18 cellular contexts compared by ENCODE assay signal in the genomic region with DNA sequence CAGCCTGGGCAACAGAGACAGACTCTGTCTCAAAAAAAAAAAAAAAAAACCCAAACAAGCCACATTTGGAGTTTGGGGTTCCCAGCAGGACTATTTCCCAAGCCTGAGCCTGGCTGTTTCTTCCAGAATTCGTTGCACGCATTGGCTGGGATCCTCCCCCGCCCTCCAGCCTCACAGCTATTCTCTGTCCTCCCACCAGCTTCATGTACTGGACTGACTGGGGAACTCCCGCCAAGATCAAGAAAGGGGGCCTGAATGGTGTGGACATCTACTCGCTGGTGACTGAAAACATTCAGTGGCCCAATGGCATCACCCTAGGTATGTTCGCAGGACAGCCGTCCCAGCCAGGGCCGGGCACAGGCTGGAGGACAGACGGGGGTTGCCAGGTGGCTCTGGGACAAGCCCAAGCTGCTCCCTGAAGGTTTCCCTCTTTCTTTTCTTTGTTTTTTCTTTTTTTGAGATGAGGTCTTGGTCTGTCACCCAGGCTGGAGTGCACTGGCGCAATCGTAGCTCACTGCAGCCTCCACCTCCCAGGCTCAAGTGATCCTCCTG. TPM values are rescaled to one million over a fixed set of nuclear protein-coding genes. Genes with fewer than 3 reads are reported as not detected.
DNase-seq lines count a peak whose midpoint lies in the region; ATAC-seq and TF ChIP-seq lines count a peak whose summit lies in the region.
"Had no signal": no experiment of that assay in that cellular context is flagged by ENCODE, and none has a peak within 500 bp of the region (broad histone marks: within the 10 kb centered on the region; RNA-seq: fewer than 3 reads in every experiment).

No MANE protein-coding gene starts in this region.

- H3K79me2 ChIP-seq in SK-N-SH (ENCODE audit: insufficient read depth), result no peaks in the 10 kb centered on the region

- H3K27ac Mint-ChIP-seq in natural killer cell (peak overlapping the region; percentile 11 to 68), nephron progenitor cell (peak overlapping the region; percentile 83)
- H3K27ac Mint-ChIP-seq in natural killer cell treated with Interleukin-12 subunit alpha and Interleukin-12 subunit beta and Interleukin-15 and Interleukin-18, amount 100 ng/mL, for 72 hours, result no peak overlapping the region

- no peak for TF ChIP-seq EP300 in SK-N-SH (IDR thresholded peaks at IDR 0.05; ENCODE audit: borderline replicate concordance in 1 of 2, low read depth in 1 of 2, low read length in 1 of 2)

- no peak overlapping the region for H2AFZ ChIP-seq in SK-N-SH (ENCODE audit: low read depth)

- no peaks in the 10 kb centered on the region for H3K9me2 ChIP-seq in SK-N-SH

- 69% methylated on average over 9 of the region's 11 CpGs for WGBS in SK-N-SH (ENCODE audit: low lambda C conversion rate)

- TF ChIP-seq CTCF in SK-N-SH (IDR thresholded peaks at IDR 0.05) (no peak), natural killer cell (IDR thresholded peaks at IDR 0.05) (no peak), nephron progenitor cell (IDR thresholded peaks at IDR 0.05) (no peak), uterus (IDR thresholded peaks at IDR 0.05) (no peak), tibial artery (IDR thresholded peaks at IDR 0.05) (no peak)

- peaks cover 8% of the 10 kb centered on the region for H3K36me3 Mint-ChIP-seq in natural killer cell
- H3K36me3 Mint-ChIP-seq in natural killer cell treated with Interleukin-12 subunit alpha and Interleukin-12 subunit beta and Interleukin-15 and Interleukin-18, amount 100 ng/mL, for 72 hours, result peaks cover 14% of the 10 kb centered on the region
- H3K36me3 Mint-ChIP-seq in nephron progenitor cell (ENCODE audit: low read depth), result peaks cover 84% of the 10 kb centered on the region

- no peak overlapping the region for H3K27ac ChIP-seq in SK-N-SH (ENCODE audit: low read depth in 2 of 2, low read length in 1 of 2)
- peak overlapping the region; percentile 24 to 70 for H3K27ac ChIP-seq in uterus
- H3K27ac ChIP-seq in tibial artery, result no peak overlapping the region
- H3K27ac ChIP-seq: 22Rv1, BLaER1 had no signal

- TF ChIP-seq RAD21 in SK-N-SH (IDR thresholded peaks at IDR 0.05; ENCODE audit: low read length), result no peak

- H4K20me1 ChIP-seq in SK-N-SH (ENCODE audit: insufficient read depth), result no peaks in the 10 kb centered on the region

- H3K9me3 Mint-ChIP-seq in natural killer cell, result no peaks in the 10 kb centered on the region
- no peaks in the 10 kb centered on the region for H3K9me3 Mint-ChIP-seq in natural killer cell treated with Interleukin-12 subunit alpha and Interleukin-12 subunit beta and Interleukin-15 and Interleukin-18, amount 100 ng/mL, for 72 hours
- no peaks in the 10 kb centered on the region for H3K9me3 Mint-ChIP-seq in nephron progenitor cell

- CTCF ChIA-PET in SK-N-SH (lab: Yijun Ruan, JAX), result interaction anchor here (0.8 to 0.9 kb wide), 2 partner anchors 14 to 80 kb away, joined by 3 to 4 read pairs; no protein-coding TSS in a partner anchor

- H3K4me1 ChIP-seq in SK-N-SH (ENCODE audit: control insufficient read depth in 1 of 2, insufficient read depth in 2 of 2, low read depth in 1 of 2, low read length in 1 of 2) (no peaks in the 10 kb centered on the region), uterus (no peaks in the 10 kb centered on the region), tibial artery (no peaks in the 10 kb centered on the region)
- H3K4me1 ChIP-seq: BLaER1, HAP-1 had no signal

- no peak for TF ChIP-seq POLR2A in uterus (IDR thresholded peaks at IDR 0.05)

- H3K9ac ChIP-seq in SK-N-SH, result no peak overlapping the region
- H3K9ac ChIP-seq: BLaER1 had no signal

- H3K4me3 Mint-ChIP-seq in natural killer cell (no peak overlapping the region), nephron progenitor cell (no peak overlapping the region)
- H3K4me3 Mint-ChIP-seq in natural killer cell treated with Interleukin-12 subunit alpha and Interleukin-12 subunit beta and Interleukin-15 and Interleukin-18, amount 100 ng/mL, for 72 hours, result no peak overlapping the region

- H3K4me2 ChIP-seq in SK-N-SH, result no peak overlapping the region
- H3K4me2 ChIP-seq: BLaER1 had no signal

- DNase-seq in SK-N-SH, result peak; percentile 5
- no peak for DNase-seq in natural killer cell
- no peak for DNase-seq in natural killer cell treated with Interleukin-12 subunit alpha and Interleukin-12 subunit beta and Interleukin-15 and Interleukin-18, amount 100 ng/mL, for 72 hours (ENCODE audit: low spot score)
- no peak for DNase-seq in nephron progenitor cell
- peak in 1 of 2 donors; percentile 51 for DNase-seq in uterus
- no peak for DNase-seq in tibial artery
- DNase-seq in SKM-1 treated with dmso at 0.1 percent for 144 hours (lab: John Stamatoyannopoulos, UW; ENCODE audit: unreplicated experiment), result no peak
- DNase-seq: DMS79 treated with DMSO at 0.1 percent for 48 hours, KBM-7, NCI-H1436, NCI-H2081 treated with DMSO at 0.1 percent for 48 hours, NCI-H510A, NCI-H774, RPMI8226 had no signal

- POLR2A ChIA-PET in SK-N-SH (lab: Yijun Ruan, JAX), result no interaction called here

- H3K27me3 ChIP-seq in SK-N-SH (ENCODE audit: insufficient read depth) (no peaks in the 10 kb centered on the region), uterus (no peaks in the 10 kb centered on the region), tibial artery (no peaks in the 10 kb centered on the region)
- H3K27me3 ChIP-seq: BLaER1 had no signal

- no peak for ATAC-seq in SK-N-SH treated with all-trans-retinoic acid at 6 μM for 48 hours
- ATAC-seq in natural killer cell, result no peak
- ATAC-seq in natural killer cell treated with Interleukin-12 subunit alpha and Interleukin-12 subunit beta and Interleukin-15 and Interleukin-18, amount 100 ng/mL, for 72 hours, result no peak

- H3K27me3 Mint-ChIP-seq in natural killer cell (ENCODE audit: low read depth in 2 of 2) (no peaks in the 10 kb centered on the region), nephron progenitor cell (ENCODE audit: low read depth, poor library complexity) (peaks cover 7% of the 10 kb centered on the region)
- no peaks in the 10 kb centered on the region for H3K27me3 Mint-ChIP-seq in natural killer cell treated with Interleukin-12 subunit alpha and Interleukin-12 subunit beta and Interleukin-15 and Interleukin-18, amount 100 ng/mL, for 72 hours

- intact Hi-C loops in natural killer cell (cut with micrococcal nuclease), result no loop called here
- intact Hi-C loops in uterus (cut with DNase I; ENCODE audit: low total_unique reads), result no loop called here
- intact Hi-C loops in tibial artery (cut with DNase I; ENCODE audit: low total_unique reads), result no loop called here

- no peak overlapping the region for H3K4me3 ChIP-seq in SK-N-SH (ENCODE audit: low read depth in 2 of 2, low read length in 1 of 2)
- no peak overlapping the region for H3K4me3 ChIP-seq in uterus
- H3K4me3 ChIP-seq in tibial artery, result no peak overlapping the region
- H3K4me3 ChIP-seq: BLaER1, HAP-1 had no signal

- no peaks in the 10 kb centered on the region for H3F3A ChIP-seq in SK-N-SH (replicated peaks; ENCODE audit: insufficient read depth)

- peaks cover 0 to 6% of the 10 kb centered on the region in 2 donors for H3K4me1 Mint-ChIP-seq in natural killer cell
- peaks cover 0 to 5% of the 10 kb centered on the region in 2 donors for H3K4me1 Mint-ChIP-seq in natural killer cell treated with Interleukin-12 subunit alpha and Interleukin-12 subunit beta and Interleukin-15 and Interleukin-18, amount 100 ng/mL, for 72 hours (ENCODE audit: low read depth in 2 of 2)
- no peaks in the 10 kb centered on the region for H3K4me1 Mint-ChIP-seq in nephron progenitor cell

- H3K36me3 ChIP-seq in SK-N-SH (replicated peaks in 1 of 2; ENCODE audit: control insufficient read depth in 1 of 2, insufficient read depth in 2 of 2, low read length in 1 of 2) (peaks cover 26 to 33% of the 10 kb centered on the region in 2 experiments), uterus (no peaks in the 10 kb centered on the region), tibial artery (peaks cover 21 to 100% (median 79%) of the 10 kb centered on the region in 3 donors)

- H3K9me3 ChIP-seq in SK-N-SH, result no peaks in the 10 kb centered on the region
- H3K9me3 ChIP-seq in uterus, result no peaks in the 10 kb centered on the region
- H3K9me3 ChIP-seq in tibial artery, result no peaks in the 10 kb centered on the region
- H3K9me3 ChIP-seq: BLaER1, HAP-1 had no signal

TF ChIP-seq in SK-N-SH, 30 proteins besides CTCF, POLR2A, EP300 and RAD21 (continues in another document):
- TF ChIP-seq FOXJ3 (CRISPR knock-in tag; IDR thresholded peaks at IDR 0.05) (no peak), GABPA (IDR thresholded peaks at IDR 0.05; ENCODE audit: low read depth) (no peak), TCF12 (IDR thresholded peaks at IDR 0.05) (no peak)

TF ChIP-seq in SK-N-SH treated with all-trans-retinoic acid at 6 μM for 48 hours, 23 proteins besides CTCF, POLR2A, EP300 and RAD21 (continues in another document):
- no peak for TF ChIP-seq PATZ1 (CRISPR knock-in tag; IDR thresholded peaks at IDR 0.05; ENCODE audit: borderline replicate concordance)

RNA-seq across cellular contexts. Expression of gene LDLR, which starts 26.7 kb away (rescaled TPM):
- 20.7 and 25.1 TPM in 2 replicates for polyA plus RNA-seq in SK-N-SH (2012; rRNA removed)
- polyA plus RNA-seq in SK-N-SH (2012; cell fraction: cytosol; rRNA removed), result 12.1 and 14.9 TPM in 2 replicates
- polyA plus RNA-seq in SK-N-SH (2012; cell fraction: nucleus; rRNA removed), result 26.4 and 31.2 TPM in 2 replicates
- total RNA-seq in natural killer cell (100 to 1,000 TPM in 2 of 3 donors, 10 to 100 TPM in 1; 84.7 to 172 (median 112) TPM), uterus (10 to 100 TPM in 3 of 4 donors, 1 to 10 TPM in 1; 7.9 to 55.3 (median 48.8) TPM)
- 100 to 1,000 TPM; 179 to 194 TPM for total RNA-seq in natural killer cell treated with Interleukin-12 subunit alpha and Interleukin-12 subunit beta and Interleukin-15 and Interleukin-18, amount 100 ng/mL, for 72 hours

RNA-seq across cellular contexts. Expression of gene SPC24, which starts 39.6 kb away (rescaled TPM):
- polyA plus RNA-seq in SK-N-SH (2012; rRNA removed), result 12.7 and 18.9 TPM in 2 replicates
- 8.5 and 13.1 TPM in 2 replicates for polyA plus RNA-seq in SK-N-SH (2012; cell fraction: cytosol; rRNA removed)
- polyA plus RNA-seq in SK-N-SH (2012; cell fraction: nucleus; rRNA removed), result 25.0 and 27.1 TPM in 2 replicates
- total RNA-seq in natural killer cell (1 to 10 TPM; 1.7 to 6.1 (median 4.1) TPM), uterus (10 to 100 TPM in 1 of 4 donors, 1 to 10 TPM in 3; 1.8 to 21.8 (median 2.6) TPM)
- 10 to 100 TPM; 26.6 to 48.3 TPM for total RNA-seq in natural killer cell treated with Interleukin-12 subunit alpha and Interleukin-12 subunit beta and Interleukin-15 and Interleukin-18, amount 100 ng/mL, for 72 hours

Comparison
In these comparisons a context has a peak if more than half of its experiments do, and no peak if none do; other contexts are left out.
1. H3K27ac Mint-ChIP-seq: peak in natural killer cell (2 of 2) and nephron progenitor cell (single experiment); none in natural killer cell treated with Interleukin-12 subunit alpha and Interleukin-12 subunit beta and Interleukin-15 and Interleukin-18, amount 100 ng/mL, for 72 hours (0 of 2).
2. H3K27ac ChIP-seq: peak in uterus (2 of 2); none in SK-N-SH (0 of 2) and tibial artery (0 of 2).